1 cellular context compared by ENCODE assay signal in genomic region chr22:50293441-50294318, GRCh38.
TF ChIP-seq lines count a peak whose summit lies in the region.

No MANE protein-coding gene starts in this region.

TF ChIP-seq in HepG2, 621 proteins besides CTCF, POLR2A, EP300 and RAD21 (continued from another document and continues in another):
- no peak for TF ChIP-seq TRIM22 (IDR thresholded peaks at IDR 0.05)
- TF ChIP-seq ZNF576 (CRISPR knock-in tag; IDR thresholded peaks at IDR 0.05), result no peak
- TF ChIP-seq NR2F6 (IDR thresholded peaks at IDR 0.05), result peak; percentile 66
- peak; percentile 92 for TF ChIP-seq NR2F6 (CRISPR knock-in tag; IDR thresholded peaks at IDR 0.05)
- peak; percentile 33; the same call in 1 of the 2 replicates for TF ChIP-seq ZNF678 (CRISPR knock-in tag; IDR thresholded peaks at IDR 0.05)
- TF ChIP-seq ZNF558 (CRISPR knock-in tag; IDR thresholded peaks at IDR 0.05; ENCODE audit: borderline replicate concordance), result no peak; the same call in 1 of the 2 replicates
- peak; percentile 62 for TF ChIP-seq FOSL2 (CRISPR knock-in tag; IDR thresholded peaks at IDR 0.05)
- TF ChIP-seq ZNF569 (CRISPR knock-in tag; IDR thresholded peaks at IDR 0.05; ENCODE audit: borderline replicate concordance), result no peak
- TF ChIP-seq ZNF44 (CRISPR knock-in tag; IDR thresholded peaks at IDR 0.05), result peak; percentile 37; the same call in 1 of the 2 replicates
- TF ChIP-seq ZNF616 (CRISPR knock-in tag; IDR thresholded peaks at IDR 0.05; ENCODE audit: low read depth), result peak; percentile 60; the same call in 1 of the 2 replicates
- TF ChIP-seq E2F5 (CRISPR knock-in tag; conservative IDR thresholded peaks at IDR 0.05), result no peak
- peak; percentile 65; the same call in 1 of the 2 replicates for TF ChIP-seq FOXK1 (CRISPR knock-in tag; IDR thresholded peaks at IDR 0.05; ENCODE audit: borderline replicate concordance, low read depth)
- 0 out of 2 replicates have a peak, but pooled peaks have one; percentile 36 for TF ChIP-seq ZNF510 (CRISPR knock-in tag; IDR thresholded peaks at IDR 0.05; ENCODE audit: low read depth)
- TF ChIP-seq ZNF101 (CRISPR knock-in tag; IDR thresholded peaks at IDR 0.05; ENCODE audit: borderline replicate concordance, low read depth), result no peak
- TF ChIP-seq BHLHE40 (IDR thresholded peaks at IDR 0.05; ENCODE audit: low read length), result peak; percentile 75
- TF ChIP-seq, protein P1, sequence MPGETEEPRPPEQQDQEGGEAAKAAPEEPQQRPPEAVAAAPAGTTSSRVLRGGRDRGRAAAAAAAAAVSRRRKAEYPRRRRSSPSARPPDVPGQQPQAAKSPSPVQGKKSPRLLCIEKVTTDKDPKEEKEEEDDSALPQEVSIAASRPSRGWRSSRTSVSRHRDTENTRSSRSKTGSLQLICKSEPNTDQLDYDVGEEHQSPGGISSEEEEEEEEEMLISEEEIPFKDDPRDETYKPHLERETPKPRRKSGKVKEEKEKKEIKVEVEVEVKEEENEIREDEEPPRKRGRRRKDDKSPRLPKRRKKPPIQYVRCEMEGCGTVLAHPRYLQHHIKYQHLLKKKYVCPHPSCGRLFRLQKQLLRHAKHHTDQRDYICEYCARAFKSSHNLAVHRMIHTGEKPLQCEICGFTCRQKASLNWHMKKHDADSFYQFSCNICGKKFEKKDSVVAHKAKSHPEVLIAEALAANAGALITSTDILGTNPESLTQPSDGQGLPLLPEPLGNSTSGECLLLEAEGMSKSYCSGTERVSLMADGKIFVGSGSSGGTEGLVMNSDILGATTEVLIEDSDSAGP (CRISPR knock-in tag; IDR thresholded peaks at IDR 0.05; ENCODE audit: borderline replicate concordance), result peak; percentile 89
- TF ChIP-seq ZNF883 (CRISPR knock-in tag; IDR thresholded peaks at IDR 0.05; ENCODE audit: not compliant biosample characterization), result no peak
- no peak for TF ChIP-seq ZFP1 (CRISPR knock-in tag; IDR thresholded peaks at IDR 0.05)
- TF ChIP-seq, protein P2, sequence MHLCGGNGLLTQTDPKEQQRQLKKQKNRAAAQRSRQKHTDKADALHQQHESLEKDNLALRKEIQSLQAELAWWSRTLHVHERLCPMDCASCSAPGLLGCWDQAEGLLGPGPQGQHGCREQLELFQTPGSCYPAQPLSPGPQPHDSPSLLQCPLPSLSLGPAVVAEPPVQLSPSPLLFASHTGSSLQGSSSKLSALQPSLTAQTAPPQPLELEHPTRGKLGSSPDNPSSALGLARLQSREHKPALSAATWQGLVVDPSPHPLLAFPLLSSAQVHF (CRISPR knock-in tag; IDR thresholded peaks at IDR 0.05), result no peak
- TF ChIP-seq, protein P3, sequence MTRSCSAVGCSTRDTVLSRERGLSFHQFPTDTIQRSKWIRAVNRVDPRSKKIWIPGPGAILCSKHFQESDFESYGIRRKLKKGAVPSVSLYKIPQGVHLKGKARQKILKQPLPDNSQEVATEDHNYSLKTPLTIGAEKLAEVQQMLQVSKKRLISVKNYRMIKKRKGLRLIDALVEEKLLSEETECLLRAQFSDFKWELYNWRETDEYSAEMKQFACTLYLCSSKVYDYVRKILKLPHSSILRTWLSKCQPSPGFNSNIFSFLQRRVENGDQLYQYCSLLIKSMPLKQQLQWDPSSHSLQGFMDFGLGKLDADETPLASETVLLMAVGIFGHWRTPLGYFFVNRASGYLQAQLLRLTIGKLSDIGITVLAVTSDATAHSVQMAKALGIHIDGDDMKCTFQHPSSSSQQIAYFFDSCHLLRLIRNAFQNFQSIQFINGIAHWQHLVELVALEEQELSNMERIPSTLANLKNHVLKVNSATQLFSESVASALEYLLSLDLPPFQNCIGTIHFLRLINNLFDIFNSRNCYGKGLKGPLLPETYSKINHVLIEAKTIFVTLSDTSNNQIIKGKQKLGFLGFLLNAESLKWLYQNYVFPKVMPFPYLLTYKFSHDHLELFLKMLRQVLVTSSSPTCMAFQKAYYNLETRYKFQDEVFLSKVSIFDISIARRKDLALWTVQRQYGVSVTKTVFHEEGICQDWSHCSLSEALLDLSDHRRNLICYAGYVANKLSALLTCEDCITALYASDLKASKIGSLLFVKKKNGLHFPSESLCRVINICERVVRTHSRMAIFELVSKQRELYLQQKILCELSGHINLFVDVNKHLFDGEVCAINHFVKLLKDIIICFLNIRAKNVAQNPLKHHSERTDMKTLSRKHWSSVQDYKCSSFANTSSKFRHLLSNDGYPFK (CRISPR knock-in tag; IDR thresholded peaks at IDR 0.05; ENCODE audit: borderline replicate concordance), result peak; percentile 64; the same call in 1 of the 2 replicates
- 0 out of 2 replicates have a peak, but pooled peaks have one; percentile 30 for TF ChIP-seq ZNF383 (CRISPR knock-in tag; IDR thresholded peaks at IDR 0.05; ENCODE audit: borderline replicate concordance)
- TF ChIP-seq ZMAT5 (CRISPR knock-in tag; IDR thresholded peaks at IDR 0.05; ENCODE audit: borderline replicate concordance, low read depth), result no peak
- no peak for TF ChIP-seq SUZ12 (IDR thresholded peaks at IDR 0.05; ENCODE audit: low read depth, low read length)
- TF ChIP-seq GABPA (IDR thresholded peaks at IDR 0.05; ENCODE audit: low read depth, low read length), result peak; percentile 49
- TF ChIP-seq GABPA (CRISPR knock-in tag; IDR thresholded peaks at IDR 0.05; ENCODE audit: low read depth), result peak; percentile 80
- no peak for TF ChIP-seq GMEB2 (CRISPR knock-in tag; IDR thresholded peaks at IDR 0.05; ENCODE audit: low read depth)
- TF ChIP-seq FOXO1 (CRISPR knock-in tag; IDR thresholded peaks at IDR 0.05), result peak; percentile 85
- peak; percentile 80; the same call in 1 of the 2 replicates for TF ChIP-seq ZNF782 (CRISPR knock-in tag; IDR thresholded peaks at IDR 0.05; ENCODE audit: borderline replicate concordance)
- TF ChIP-seq REST (IDR thresholded peaks at IDR 0.05; ENCODE audit: borderline replicate concordance in 1 of 2, low read depth in 1 of 2, low read length in 2 of 2), result peak in 1 of 2 experiments; percentile 30; a peak in 1 of 4 replicates
- TF ChIP-seq SOX13 (IDR thresholded peaks at IDR 0.05), result no peak
- peak in 1 of 2 experiments; percentile 67; a peak in 2 of 4 replicates for TF ChIP-seq SOX13 (CRISPR knock-in tag; conservative IDR thresholded peaks at IDR 0.05 in 1 of 2, IDR thresholded peaks at IDR 0.05 in 1 of 2)
- no peak for TF ChIP-seq NBN (conservative IDR thresholded peaks at IDR 0.05)
- no peak for TF ChIP-seq PHB2 (IDR thresholded peaks at IDR 0.05; ENCODE audit: partially characterized antibody)
- 0 out of 2 replicates have a peak, but pooled peaks have one; percentile 59 for TF ChIP-seq IRX3 (CRISPR knock-in tag; IDR thresholded peaks at IDR 0.05; ENCODE audit: borderline replicate concordance, low read depth)
- 0 out of 2 replicates have a peak, but pooled peaks have one; percentile 68 for TF ChIP-seq ZNF747 (CRISPR knock-in tag; IDR thresholded peaks at IDR 0.05; ENCODE audit: borderline replicate concordance)
- no peak; the same call in 1 of the 2 replicates for TF ChIP-seq ZHX2 (IDR thresholded peaks at IDR 0.05; ENCODE audit: low read depth)
- peak; percentile 84; the same call in 1 of the 2 replicates for TF ChIP-seq ZHX2 (CRISPR knock-in tag; IDR thresholded peaks at IDR 0.05; ENCODE audit: borderline replicate concordance)
- TF ChIP-seq CERS6 (CRISPR knock-in tag; IDR thresholded peaks at IDR 0.05), result peak; percentile 71; the same call in 1 of the 2 replicates
